Comparison of ENCODE assay signal across 1 cellular context in genomic region chr7:30514177-30514576, GRCh38.
TF ChIP-seq lines count a peak whose summit lies in the region.

No MANE protein-coding gene starts in this region.

TF ChIP-seq in K562, 482 proteins besides CTCF, POLR2A, EP300 and RAD21 (continued from another document):
- no peak for TF ChIP-seq REST (CRISPR knock-in tag; IDR thresholded peaks at IDR 0.05; ENCODE audit: low read depth)
- no peak for TF ChIP-seq SRSF9 (IDR thresholded peaks at IDR 0.05; ENCODE audit: borderline replicate concordance, low read depth, low read length)
- TF ChIP-seq SMAD3 (CRISPR knock-in tag; conservative IDR thresholded peaks at IDR 0.05) = no peak
- TF ChIP-seq SOX6 (IDR thresholded peaks at IDR 0.05) = no peak
- no peak for TF ChIP-seq KLF1 (tag; IDR thresholded peaks at IDR 0.05)
- no peak for TF ChIP-seq MAZ (CRISPR knock-in tag; conservative IDR thresholded peaks at IDR 0.05 in 1 of 2, IDR thresholded peaks at IDR 0.05 in 1 of 2)
- no peak for TF ChIP-seq FOXO4 (CRISPR knock-in tag; IDR thresholded peaks at IDR 0.05)
- no peak for TF ChIP-seq CCNT2 (IDR thresholded peaks at IDR 0.05; ENCODE audit: borderline replicate concordance, extremely low read depth, insufficient read length, low read depth, low read length)
- TF ChIP-seq TRIM25 (IDR thresholded peaks at IDR 0.05; ENCODE audit: borderline replicate concordance) = no peak
- no peak for TF ChIP-seq NFRKB (IDR thresholded peaks at IDR 0.05; ENCODE audit: low read depth)
